19 cellular contexts compared by ENCODE assay signal in genomic region chr19:57788114-57788692, GRCh38.
"Had no signal": no experiment of that assay in that cellular context is flagged by ENCODE, and none has a peak within 500 bp of the region (broad histone marks: within the 10 kb centered on the region; RNA-seq: fewer than 3 reads in every experiment).

No MANE protein-coding gene starts in this region.

- H3K27ac ChIP-seq: ascending aorta, coronary artery, esophagus squamous epithelium, gastroesophageal sphincter, heart left ventricle, thyroid gland had no signal

- DNase-seq: activated CD4-positive, alpha-beta T cell treated with anti-CD3 and anti-CD28 coated beads for 1 hour; activated CD4-positive, alpha-beta T cell treated with anti-CD3 and anti-CD28 coated beads, Interleukin-2, amount 50 U/mL, for 4 hours; activated CD8-positive, alpha-beta memory T cell treated with anti-CD3 and anti-CD28 coated beads for 24 hours; activated effector memory CD4-positive, alpha-beta T cell treated with Interleukin-2 at 50 U/mL for 16 hours; activated naive CD4-positive, alpha-beta T cell treated with anti-CD3 and anti-CD28 coated beads for 36 hours; activated T-cell treated with anti-CD3 and anti-CD28 coated beads, Interleukin-2, amount 50 U/mL, for 48 hours; esophagus squamous epithelium; heart left ventricle; left cardiac atrium; mesenchymal stem cell; occipital lobe; retina; stimulated activated CD4-positive, alpha-beta T cell treated with anti-CD3 and anti-CD28 coated beads, Interleukin-4, amount 100 ng/mL, for 24 hours; stimulated activated naive CD8-positive, alpha-beta T cell treated with anti-CD3 and anti-CD28 coated beads, Interleukin-15, Interleukin-2, amounts not matched to agents 100 U/mL and 50 U/mL, for 24 hours; T-cell; thyroid gland had no signal

- H3K27me3 Mint-ChIP-seq: T-cell had no signal

- ATAC-seq: gastroesophageal sphincter; heart left ventricle; left cardiac atrium; stimulated activated naive CD8-positive, alpha-beta T cell treated with anti-CD3 and anti-CD28 coated beads, Interleukin-15, Interleukin-2, amounts not matched to agents 100 U/mL and 50 U/mL, for 24 hours; T-cell had no signal

- H3K4me3 Mint-ChIP-seq: activated naive CD4-positive, alpha-beta T cell treated with anti-CD3 and anti-CD28 coated beads for 36 hours; T-cell had no signal

- H3K4me1 ChIP-seq: ascending aorta, esophagus squamous epithelium, gastroesophageal sphincter, thyroid gland had no signal

- H3K27me3 ChIP-seq: ascending aorta, esophagus squamous epithelium, gastroesophageal sphincter, heart left ventricle, thyroid gland had no signal

- H3K4me3 ChIP-seq: ascending aorta, coronary artery, esophagus squamous epithelium, gastroesophageal sphincter, heart left ventricle, thyroid gland had no signal

- H3K27ac Mint-ChIP-seq: activated naive CD4-positive, alpha-beta T cell treated with anti-CD3 and anti-CD28 coated beads for 36 hours; T-cell had no signal

- H3K9me3 ChIP-seq: thyroid gland had no signal
